1 cellular context compared by ENCODE assay signal in the genomic region with DNA sequence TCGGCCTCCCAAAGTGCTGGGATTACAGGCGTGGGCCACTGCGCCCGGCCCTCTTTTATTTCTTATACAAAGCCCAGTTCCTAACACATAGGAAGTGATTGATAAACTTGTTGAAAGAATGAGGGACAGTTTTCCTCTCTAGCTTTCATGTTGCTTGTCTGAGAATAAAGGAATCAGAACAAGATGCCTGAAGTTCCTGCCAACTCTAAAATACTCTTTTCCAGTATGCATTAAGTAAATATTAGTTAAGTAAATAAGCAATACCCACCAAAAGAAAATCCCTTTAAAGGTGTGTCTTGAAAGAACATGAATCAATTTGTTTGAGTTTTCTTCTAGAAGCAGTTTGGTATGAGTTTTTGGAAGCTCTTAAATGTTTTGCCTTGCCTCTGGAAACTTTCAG.
TF ChIP-seq lines count a peak whose summit lies in the region.

No MANE protein-coding gene starts in this region.

TF ChIP-seq in A549, 52 proteins besides CTCF, POLR2A, EP300 and RAD21 (continued from another document):
- TF ChIP-seq, protein P1, sequence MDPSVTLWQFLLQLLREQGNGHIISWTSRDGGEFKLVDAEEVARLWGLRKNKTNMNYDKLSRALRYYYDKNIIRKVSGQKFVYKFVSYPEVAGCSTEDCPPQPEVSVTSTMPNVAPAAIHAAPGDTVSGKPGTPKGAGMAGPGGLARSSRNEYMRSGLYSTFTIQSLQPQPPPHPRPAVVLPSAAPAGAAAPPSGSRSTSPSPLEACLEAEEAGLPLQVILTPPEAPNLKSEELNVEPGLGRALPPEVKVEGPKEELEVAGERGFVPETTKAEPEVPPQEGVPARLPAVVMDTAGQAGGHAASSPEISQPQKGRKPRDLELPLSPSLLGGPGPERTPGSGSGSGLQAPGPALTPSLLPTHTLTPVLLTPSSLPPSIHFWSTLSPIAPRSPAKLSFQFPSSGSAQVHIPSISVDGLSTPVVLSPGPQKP (IDR thresholded peaks at IDR 0.05; ENCODE audit: low read depth, low read length), result no peak
- TF ChIP-seq MAZ (IDR thresholded peaks at IDR 0.05; ENCODE audit: borderline replicate concordance, low read depth, low read length), result no peak
- TF ChIP-seq MAFK (IDR thresholded peaks at IDR 0.05; ENCODE audit: partially characterized antibody), result no peak
- TF ChIP-seq FOSB (CRISPR knock-in tag; IDR thresholded peaks at IDR 0.05), result no peak
